In the genomic region with DNA sequence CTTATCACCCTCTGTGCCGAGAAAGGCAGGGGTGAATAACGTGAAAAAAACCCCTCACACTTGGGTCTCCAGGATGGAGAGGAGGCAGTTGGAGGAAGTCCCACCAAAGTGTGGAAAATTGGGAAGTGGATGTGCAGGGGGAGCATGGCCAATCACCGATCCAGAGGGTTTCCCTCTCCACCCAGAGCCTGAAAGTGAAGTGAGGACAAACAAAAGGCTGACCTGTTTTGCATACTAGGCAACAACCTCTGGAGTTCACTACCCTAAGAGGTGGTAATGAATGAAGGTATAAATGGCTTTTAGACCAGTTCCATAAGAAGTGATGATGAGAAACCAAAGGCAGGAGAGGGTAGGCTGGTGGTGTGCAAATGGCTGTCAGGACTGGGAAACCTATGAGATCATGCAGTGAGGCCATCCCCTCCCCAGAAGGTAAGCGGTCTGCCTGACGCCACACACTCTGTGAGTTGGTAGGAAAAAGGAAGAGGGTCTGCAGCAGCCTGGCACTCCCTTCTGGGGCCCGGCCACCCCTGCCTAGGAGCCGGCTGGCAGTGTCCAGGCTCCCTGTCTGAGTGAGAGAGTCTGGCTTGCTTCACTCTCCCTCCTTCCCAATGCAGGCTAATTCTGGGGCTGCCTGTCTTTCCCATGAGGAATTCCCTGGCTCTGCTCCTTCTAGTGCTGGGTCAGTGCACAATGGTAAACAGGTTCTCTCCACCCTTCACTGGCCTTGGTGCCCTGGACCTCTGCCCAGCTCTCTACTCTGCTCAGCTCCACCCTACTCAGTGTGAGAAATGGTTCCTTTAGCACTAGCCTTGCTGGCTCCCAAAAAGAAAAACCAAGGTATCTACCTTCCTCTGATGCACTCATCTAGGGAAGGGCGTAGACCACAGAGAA, we compare ENCODE assay signal across 8 cellular contexts. TPM values are rescaled to one million over a fixed set of nuclear protein-coding genes. Genes with fewer than 3 reads are reported as not detected.
DNase-seq lines count a peak whose midpoint lies in the region; ATAC-seq and FAIRE-seq lines count a peak whose summit lies in the region.

No MANE protein-coding gene starts in this region.

- ATAC-seq in stimulated activated memory B cell treated with anti-CD40 and anti-IgM and Interleukin-4, amounts not matched to agents 10 μg/mL and 1 μg/mL and 100 μg/mL, for 72 hours, result no peak
- no peak for ATAC-seq in HG02759 (IDR thresholded peaks at IDR 0.05; ENCODE audit: unreplicated experiment)
- ATAC-seq in HG03025 (IDR thresholded peaks at IDR 0.05; ENCODE audit: low FRiP score, unreplicated experiment), result no peak
- ATAC-seq in GM18519 (IDR thresholded peaks at IDR 0.05; ENCODE audit: low FRiP score, unreplicated experiment), result no peak

- H3K27ac Mint-ChIP-seq in activated naive CD8-positive, alpha-beta T cell, result peak overlapping the region; percentile 87
- peak overlapping the region; percentile 74 for H3K27ac Mint-ChIP-seq in stimulated activated memory B cell treated with anti-CD40 and anti-IgM and Interleukin-4, amounts not matched to agents 10 μg/mL and 1 μg/mL and 100 μg/mL, for 72 hours

- DNase-seq in H4 (ENCODE audit: low spot score) (peak; percentile 49), iPS-NIHi11 (ENCODE audit: low spot score) (peak; percentile 55), HTR-8/SVneo (ENCODE audit: insufficient read length, low spot score) (no peak)

- H3K36me3 Mint-ChIP-seq in activated naive CD8-positive, alpha-beta T cell, result no peaks in the 10 kb centered on the region
- peaks cover 22% of the 10 kb centered on the region for H3K36me3 Mint-ChIP-seq in stimulated activated memory B cell treated with anti-CD40 and anti-IgM and Interleukin-4, amounts not matched to agents 10 μg/mL and 1 μg/mL and 100 μg/mL, for 72 hours

- H3K9me3 Mint-ChIP-seq in activated naive CD8-positive, alpha-beta T cell (ENCODE audit: low read depth), result no peaks in the 10 kb centered on the region
- no peaks in the 10 kb centered on the region for H3K9me3 Mint-ChIP-seq in stimulated activated memory B cell treated with anti-CD40 and anti-IgM and Interleukin-4, amounts not matched to agents 10 μg/mL and 1 μg/mL and 100 μg/mL, for 72 hours

- no peak for FAIRE-seq in HTR-8/SVneo (lab: Jason Lieb, UNC)

- H3K4me3 Mint-ChIP-seq in activated naive CD8-positive, alpha-beta T cell, result peak overlapping the region; percentile 76
- peak overlapping the region; percentile 9 for H3K4me3 Mint-ChIP-seq in stimulated activated memory B cell treated with anti-CD40 and anti-IgM and Interleukin-4, amounts not matched to agents 10 μg/mL and 1 μg/mL and 100 μg/mL, for 72 hours

- H3K27me3 Mint-ChIP-seq in activated naive CD8-positive, alpha-beta T cell, result no peaks in the 10 kb centered on the region
- no peaks in the 10 kb centered on the region for H3K27me3 Mint-ChIP-seq in stimulated activated memory B cell treated with anti-CD40 and anti-IgM and Interleukin-4, amounts not matched to agents 10 μg/mL and 1 μg/mL and 100 μg/mL, for 72 hours

- H3K4me1 Mint-ChIP-seq in activated naive CD8-positive, alpha-beta T cell (ENCODE audit: low read depth), result peaks cover 95% of the 10 kb centered on the region
- H3K4me1 Mint-ChIP-seq in stimulated activated memory B cell treated with anti-CD40 and anti-IgM and Interleukin-4, amounts not matched to agents 10 μg/mL and 1 μg/mL and 100 μg/mL, for 72 hours, result peaks cover 97% of the 10 kb centered on the region

RNA-seq across cellular contexts. Expression of a gene that starts 15.6 kb away (rescaled TPM):
- 7.5 and 8.4 TPM in 2 replicates for total RNA-seq in H4 (2014; rRNA removed; shearing (Covaris generic))

RNA-seq across cellular contexts. Expression of a gene that starts 21.8 kb away (rescaled TPM):
- total RNA-seq in H4 (2014; rRNA removed; shearing (Covaris generic)), result 2.9 and 6.6 TPM in 2 replicates

RNA-seq across cellular contexts. Expression of a gene that starts 44.5 kb away (rescaled TPM):
- not detected in 2 replicates for total RNA-seq in H4 (2014; rRNA removed; shearing (Covaris generic))

RNA-seq across cellular contexts. Expression of a gene that starts 45.6 kb away (rescaled TPM):
- total RNA-seq in H4 (2014; rRNA removed; shearing (Covaris generic)), result 14.5 and 45.6 TPM in 2 replicates

RNA-seq across cellular contexts. Expression of a gene that starts 45.7 kb away (rescaled TPM):
- total RNA-seq in H4 (2014; rRNA removed; shearing (Covaris generic)), result 0.70 and 1.4 TPM in 2 replicates
